8 cellular contexts compared by ENCODE assay signal in the genomic region with DNA sequence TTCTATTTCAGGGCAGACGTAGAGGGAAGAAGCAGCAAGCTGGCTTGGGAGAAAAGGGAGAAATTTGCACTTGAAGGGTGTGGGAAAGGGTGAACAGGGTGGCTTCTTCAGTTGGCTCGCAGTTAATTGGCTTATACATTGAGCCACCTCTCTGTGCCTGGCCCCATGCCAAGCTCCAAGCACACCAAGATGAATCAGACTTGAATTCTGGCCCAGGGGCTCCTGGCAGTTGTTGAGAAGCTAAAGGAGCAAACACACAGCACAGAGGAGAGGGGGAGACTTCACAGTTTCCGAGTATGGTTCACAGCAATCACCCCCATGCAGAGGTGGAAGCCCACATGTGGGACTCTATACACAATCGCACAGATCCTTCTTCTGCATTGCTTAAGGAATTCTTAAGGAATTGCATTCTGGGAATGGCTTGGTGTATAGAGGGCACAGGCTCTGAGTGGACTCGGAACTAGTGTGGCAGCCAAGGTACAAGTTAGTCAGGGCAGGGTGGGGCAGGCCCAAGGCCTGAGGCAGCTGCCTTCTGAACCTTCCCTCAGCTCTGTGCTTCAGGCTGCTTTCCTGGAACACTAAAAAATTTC. TPM values are rescaled to one million over a fixed set of nuclear protein-coding genes. Genes with fewer than 3 reads are reported as not detected.
DNase-seq lines count a peak whose midpoint lies in the region; ATAC-seq and TF ChIP-seq lines count a peak whose summit lies in the region.

No MANE protein-coding gene starts in this region.

- peaks cover 87% of the 10 kb centered on the region for H3F3A ChIP-seq in MM.1S (ENCODE audit: insufficient read depth, low read length)

- H3K79me2 ChIP-seq in MM.1S (ENCODE audit: low read length) (peaks cover 72% of the 10 kb centered on the region), hepatocyte (peaks cover 56% of the 10 kb centered on the region)

- 33% methylated on average over 5 of the region's 5 CpGs for WGBS in hepatocyte (ENCODE audit: low lambda C conversion rate, missing lambda C conversion rate)

- H3K36me3 ChIP-seq in MM.1S (replicated peaks; ENCODE audit: insufficient read depth, low read length), result no peaks in the 10 kb centered on the region
- H3K36me3 ChIP-seq in hepatocyte (replicated peaks; ENCODE audit: insufficient read depth, low read depth), result no peaks in the 10 kb centered on the region

- peak overlapping the region; percentile 91 for H3K27ac ChIP-seq in MM.1S (ENCODE audit: low read length)
- peak overlapping the region; percentile 94 for H3K27ac ChIP-seq in hepatocyte

- DNase-seq in Caki2 (ENCODE audit: low read depth) (peak; percentile 89), MM.1S (peak; percentile 63), T-helper 2 cell (peak in 3 of 5 experiments; percentile 50 to 82 (median 60)), anterior cingulate cortex (lab: John Stamatoyannopoulos, UW) (peak in 56 of 58 donors; percentile 23 to 99 (median 68)), hepatocyte (ENCODE audit: low spot score) (peak; percentile 82), retina (peak; percentile 35)

- H2AFZ ChIP-seq in MM.1S (ENCODE audit: low read length), result no peak overlapping the region
- H2AFZ ChIP-seq in hepatocyte, result peak overlapping the region; percentile 70

- H3K27me3 ChIP-seq in MM.1S (replicated peaks; ENCODE audit: insufficient read depth, low read length), result no peaks in the 10 kb centered on the region
- no peaks in the 10 kb centered on the region for H3K27me3 ChIP-seq in hepatocyte

- in situ Hi-C loops in Caki2 (cut with HindIII; ENCODE audit: low pct_unique_long_range_greater_than_20kb, low sequenced_read_pairs), result no loop called here

- H3K4me2 ChIP-seq in MM.1S (ENCODE audit: low read depth, low read length), result peak overlapping the region; percentile 89
- H3K4me2 ChIP-seq in hepatocyte, result peak overlapping the region; percentile 91

- TF ChIP-seq CTCF in MM.1S (IDR thresholded peaks at IDR 0.05; ENCODE audit: low read length), result no peak
- TF ChIP-seq CTCF in hepatocyte (IDR thresholded peaks at IDR 0.05; ENCODE audit: poor library complexity), result no peak

- no peaks in the 10 kb centered on the region for H3K9me3 ChIP-seq in MM.1S (replicated peaks; ENCODE audit: insufficient read depth, low read length)
- H3K9me3 ChIP-seq in hepatocyte (ENCODE audit: low read depth), result no peaks in the 10 kb centered on the region

- H3K4me1 ChIP-seq in MM.1S (ENCODE audit: low read length), result peaks cover 55% of the 10 kb centered on the region
- H3K4me1 ChIP-seq in hepatocyte (ENCODE audit: insufficient read depth), result peaks cover 50% of the 10 kb centered on the region

- H3K9me2 ChIP-seq in MM.1S (replicated peaks; ENCODE audit: insufficient read depth, low read length) (no peaks in the 10 kb centered on the region), hepatocyte (replicated peaks; ENCODE audit: insufficient read depth) (no peaks in the 10 kb centered on the region)

- ATAC-seq in GM18867 (IDR thresholded peaks at IDR 0.05; ENCODE audit: unreplicated experiment), result no peak
- ATAC-seq in HG03460 (IDR thresholded peaks at IDR 0.05; ENCODE audit: unreplicated experiment), result no peak

- H3K4me3 ChIP-seq in MM.1S (ENCODE audit: low read length) (peak overlapping the region; percentile 93), hepatocyte (peak overlapping the region; percentile 86)

- peak overlapping the region; percentile 81 for H3K9ac ChIP-seq in MM.1S (ENCODE audit: low read length)

- H4K20me1 ChIP-seq in MM.1S (ENCODE audit: insufficient read depth, low read length), result no peaks in the 10 kb centered on the region
- peaks cover 12% of the 10 kb centered on the region for H4K20me1 ChIP-seq in hepatocyte (ENCODE audit: insufficient read depth, poor library complexity, severe bottlenecking)

RNA-seq across cellular contexts. Expression of gene ARL6IP5, which starts 1.5 kb away (rescaled TPM):
- 77.1 and 78.4 TPM in 2 replicates for total RNA-seq in Caki2 (2014; rRNA removed; shearing (Covaris generic); ENCODE audit: low replicate concordance)
- total RNA-seq in hepatocyte, result 70.4 and 72.2 TPM in 2 replicates
- polyA plus RNA-seq in hepatocyte, result 103 and 116 TPM in 2 replicates

RNA-seq across cellular contexts. Expression of gene UBA3, which starts 6.1 kb away (rescaled TPM):
- total RNA-seq in Caki2 (2014; rRNA removed; shearing (Covaris generic); ENCODE audit: low replicate concordance), result 47.1 and 56.0 TPM in 2 replicates
- 59.4 and 59.8 TPM in 2 replicates for total RNA-seq in hepatocyte
- polyA plus RNA-seq in hepatocyte, result 43.3 and 58.5 TPM in 2 replicates

RNA-seq across cellular contexts. Expression of gene TMF1, which starts 34.1 kb away (rescaled TPM):
- total RNA-seq in Caki2 (2014; rRNA removed; shearing (Covaris generic); ENCODE audit: low replicate concordance), result 1.6 and 5.7 TPM in 2 replicates
- 32.0 and 39.6 TPM in 2 replicates for total RNA-seq in hepatocyte
- polyA plus RNA-seq in hepatocyte, result 19.5 and 23.8 TPM in 2 replicates

RNA-seq across cellular contexts. Expression of gene LMOD3, which starts 36.2 kb away (rescaled TPM):
- not detected in 2 replicates for total RNA-seq in Caki2 (2014; rRNA removed; shearing (Covaris generic); ENCODE audit: low replicate concordance)
- total RNA-seq in hepatocyte, result not detected in 2 replicates
- polyA plus RNA-seq in hepatocyte, result not detected in 2 replicates

Comparison
In these comparisons a context has a peak if more than half of its experiments do, and no peak if none do; other contexts are left out.
1. DNase-seq: peak in every context shown above with its lines; median percentile 89 in Caki2; 82 in hepatocyte; 68 in anterior cingulate cortex; 63 in MM.1S; 60 in T-helper 2 cell; 35 in retina.